ENCODE assay signal across 10 cellular contexts in genomic region chr9:35746583-35746982, GRCh38. TPM values are rescaled to one million over a fixed set of nuclear protein-coding genes. Genes with fewer than 3 reads are reported as not detected.
DNase-seq lines count a peak whose midpoint lies in the region; ATAC-seq and TF ChIP-seq lines count a peak whose summit lies in the region.
"Had no signal": no experiment of that assay in that cellular context is flagged by ENCODE, and none has a peak within 500 bp of the region (broad histone marks: within the 10 kb centered on the region; RNA-seq: fewer than 3 reads in every experiment).

No MANE protein-coding gene starts in this region.

- DNase-seq in GM23338 (ENCODE audit: low spot score) (no peak), fibroblast of the aortic adventitia (ENCODE audit: low read depth) (peak; percentile 42), gastrocnemius medialis (no peak), HK-2 (ENCODE audit: unreplicated experiment) (no peak), NCI-H526 (lab: John Stamatoyannopoulos, UW) (no peak), caudate nucleus (lab: John Stamatoyannopoulos, UW) (no peak)
- DNase-seq in activated CD8-positive, alpha-beta memory T cell treated with anti-CD3 and anti-CD28 coated beads for 24 hours = no peak
- DNase-seq: activated CD4-positive, alpha-beta T cell treated with anti-CD3 and anti-CD28 coated beads for 1 hour had no signal

- H3F3A ChIP-seq in GM23338 (replicated peaks; ENCODE audit: low read depth) (peaks cover 13% of the 10 kb centered on the region), SU-DHL-6 (ENCODE audit: insufficient read depth) (no peaks in the 10 kb centered on the region)

- no peak overlapping the region for H2AFZ ChIP-seq in GM23338
- H2AFZ ChIP-seq in SU-DHL-6 (ENCODE audit: low read depth, low read length, severe bottlenecking) = no peak overlapping the region

- H3K4me2 ChIP-seq in GM23338 (peak overlapping the region; percentile 99), SU-DHL-6 (ENCODE audit: low read depth, low read length, poor library complexity, severe bottlenecking) (peak overlapping the region; percentile 67)

- peak overlapping the region; percentile 93 for H3K4me3 Mint-ChIP-seq in GM23338

- TF ChIP-seq CTCF in GM23338 (conservative IDR thresholded peaks at IDR 0.05; ENCODE audit: low read depth in 2 of 2) (no peak), SU-DHL-6 (IDR thresholded peaks at IDR 0.05; ENCODE audit: insufficient read depth, low read length, poor library complexity, severe bottlenecking) (no peak), fibroblast of the aortic adventitia (IDR thresholded peaks at IDR 0.05; ENCODE audit: insufficient read depth, low read length) (no peak), gastrocnemius medialis (IDR thresholded peaks at IDR 0.05 in 4 of 5, conservative IDR thresholded peaks at IDR 0.05 in 1 of 5) (no peak)

- H3K4me1 ChIP-seq in GM23338 (ENCODE audit: insufficient read depth) (peaks cover 30% of the 10 kb centered on the region), gastrocnemius medialis (peaks cover 41 to 51% of the 10 kb centered on the region in 2 donors)

- H3K27ac ChIP-seq in GM23338 (ENCODE audit: low read depth) (no peak overlapping the region), SU-DHL-6 (ENCODE audit: low read depth, low read length) (no peak overlapping the region), gastrocnemius medialis (peak overlapping the region; percentile 88 to 97 (median 94)), caudate nucleus (ENCODE audit: low read depth, low read length) (no peak overlapping the region)

- no peaks in the 10 kb centered on the region for H3K9me3 Mint-ChIP-seq in GM23338

- ATAC-seq in GM23338 = no peak
- ATAC-seq in gastrocnemius medialis = no peak

- no peak overlapping the region for H3K27ac Mint-ChIP-seq in GM23338

- in situ Hi-C loops in gastrocnemius medialis (cut with MboI; ENCODE audit: low sequenced_read_pairs in 4 of 4) = loop anchor here in 1 of 4 donors (25.0 kb wide), 1 partner anchor 259 kb away; the partner anchor contains the start of gene RUSC2

- intact Hi-C loops in gastrocnemius medialis (cut with DNase I; ENCODE audit: low total_unique reads) = no loop called here

- H3K36me3 ChIP-seq in GM23338 (ENCODE audit: insufficient read depth) (peaks cover 24% of the 10 kb centered on the region), SU-DHL-6 (ENCODE audit: low read length) (peaks cover 10% of the 10 kb centered on the region; the same call in 1 of the 2 replicates), gastrocnemius medialis (peaks cover 0 to 45% of the 10 kb centered on the region in 2 donors)

- H3K27me3 Mint-ChIP-seq in GM23338 (ENCODE audit: insufficient read depth, low read depth, poor library complexity) = peaks cover 6% of the 10 kb centered on the region

- H3K79me2 ChIP-seq in GM23338 (replicated peaks; ENCODE audit: insufficient read depth) (peaks cover 41% of the 10 kb centered on the region), SU-DHL-6 (ENCODE audit: insufficient read depth, low read length) (peaks cover 36% of the 10 kb centered on the region)

- H3K4me1 Mint-ChIP-seq in GM23338 = peaks cover 24% of the 10 kb centered on the region

- H3K4me3 ChIP-seq in GM23338 = peak overlapping the region; percentile 100
- H3K4me3 ChIP-seq in SU-DHL-6 (ENCODE audit: insufficient read depth, low read length, poor library complexity, severe bottlenecking) = peak overlapping the region; percentile 77
- H3K4me3 ChIP-seq in fibroblast of the aortic adventitia (ENCODE audit: low read depth, low read length) = peak overlapping the region; percentile 87
- peak overlapping the region; percentile 81 to 99 (median 85) for H3K4me3 ChIP-seq in gastrocnemius medialis

- H4K20me1 ChIP-seq in GM23338 (replicated peaks; ENCODE audit: insufficient read depth) (peaks cover 38% of the 10 kb centered on the region), SU-DHL-6 (ENCODE audit: low read depth, low read length) (peaks cover 8% of the 10 kb centered on the region; the same call in 1 of the 2 replicates)

- H3K27me3 ChIP-seq in GM23338 (ENCODE audit: insufficient read depth) = no peaks in the 10 kb centered on the region
- H3K27me3 ChIP-seq in SU-DHL-6 (ENCODE audit: low read length) = no peaks in the 10 kb centered on the region
- no peaks in the 10 kb centered on the region for H3K27me3 ChIP-seq in gastrocnemius medialis
- H3K27me3 ChIP-seq: neutrophil had no signal

- H3K9me3 ChIP-seq in SU-DHL-6 (ENCODE audit: insufficient read depth, low read length) (no peaks in the 10 kb centered on the region), gastrocnemius medialis (no peaks in the 10 kb centered on the region)
- H3K9me3 ChIP-seq: neutrophil had no signal

- peaks cover 45% of the 10 kb centered on the region for H3K36me3 Mint-ChIP-seq in GM23338 (ENCODE audit: low read depth)

- H3K9ac ChIP-seq in SU-DHL-6 (ENCODE audit: low read length) = peak overlapping the region; percentile 78; the same call in 1 of the 2 replicates

- TF ChIP-seq POLR2A in gastrocnemius medialis (IDR thresholded peaks at IDR 0.05) = no peak

- no peaks in the 10 kb centered on the region for H3K9me2 ChIP-seq in GM23338 (ENCODE audit: insufficient read depth)
- H3K9me2 ChIP-seq in SU-DHL-6 (replicated peaks; ENCODE audit: insufficient read depth, low read length) = no peaks in the 10 kb centered on the region

TF ChIP-seq in GM23338, 12 proteins besides CTCF, POLR2A, EP300 and RAD21 (continues in another document):
- TF ChIP-seq ZNF114 (CRISPR knock-in tag; IDR thresholded peaks at IDR 0.05) (no peak), EZH2phosphoT487 (IDR thresholded peaks at IDR 0.05; ENCODE audit: unreplicated experiment) (no peak), NANOG (IDR thresholded peaks at IDR 0.05; ENCODE audit: borderline replicate concordance) (no peak)

RNA-seq across cellular contexts. Expression of gene GBA2, which starts 2.4 kb away (rescaled TPM):
- total RNA-seq in GM23338 (2014; rRNA removed; shearing (Covaris generic)) = 80.1 and 80.2 TPM in 2 replicates
- polyA plus RNA-seq in GM23338 (2016; fragmentation: Nextera tagmentation; extraction: Ambion mirVana) = 32.1 and 32.8 TPM in 2 replicates
- total RNA-seq in fibroblast of the aortic adventitia (ENCODE audit: low replicate concordance) (25.5 and 36.1 TPM in 2 replicates), gastrocnemius medialis (10 to 100 TPM; 47.3 to 63.2 (median 51.4) TPM)

RNA-seq across cellular contexts. Expression of gene RGP1, which starts 2.5 kb away (rescaled TPM):
- 12.9 and 16.0 TPM in 2 replicates for total RNA-seq in GM23338 (2014; rRNA removed; shearing (Covaris generic))
- 2.7 and 2.8 TPM in 2 replicates for polyA plus RNA-seq in GM23338 (2016; fragmentation: Nextera tagmentation; extraction: Ambion mirVana)
- total RNA-seq in fibroblast of the aortic adventitia (ENCODE audit: low replicate concordance) (7.8 and 16.0 TPM in 2 replicates), gastrocnemius medialis (10 to 100 TPM; 22.0 to 41.1 (median 36.3) TPM)

RNA-seq across cellular contexts. Expression of gene MSMP, which starts 7.5 kb away (rescaled TPM):
- total RNA-seq in GM23338 (2014; rRNA removed; shearing (Covaris generic)) = not detected in 2 replicates
- 0.57 and 0.81 TPM in 2 replicates for polyA plus RNA-seq in GM23338 (2016; fragmentation: Nextera tagmentation; extraction: Ambion mirVana)
- total RNA-seq in fibroblast of the aortic adventitia (ENCODE audit: low replicate concordance) (not detected in 2 replicates), gastrocnemius medialis (not detected)

RNA-seq across cellular contexts. Expression of gene CREB3, which starts 14.1 kb away (rescaled TPM):
- 24.9 and 32.4 TPM in 2 replicates for total RNA-seq in GM23338 (2014; rRNA removed; shearing (Covaris generic))
- polyA plus RNA-seq in GM23338 (2016; fragmentation: Nextera tagmentation; extraction: Ambion mirVana) = 19.2 and 20.3 TPM in 2 replicates
- total RNA-seq in fibroblast of the aortic adventitia (ENCODE audit: low replicate concordance) (56.1 and 68.3 TPM in 2 replicates), gastrocnemius medialis (10 to 100 TPM; 17.8 to 39.6 (median 26.2) TPM)

RNA-seq across cellular contexts. Expression of gene TLN1, which starts 14.6 kb away (rescaled TPM):
- 116 and 120 TPM in 2 replicates for total RNA-seq in GM23338 (2014; rRNA removed; shearing (Covaris generic))
- 21.5 and 26.0 TPM in 2 replicates for polyA plus RNA-seq in GM23338 (2016; fragmentation: Nextera tagmentation; extraction: Ambion mirVana)
- total RNA-seq in fibroblast of the aortic adventitia (ENCODE audit: low replicate concordance) = 287 and 513 TPM in 2 replicates
- 100 to 1,000 TPM; 106 to 256 (median 186) TPM for total RNA-seq in gastrocnemius medialis

Comparison
In these comparisons a context has a peak if more than half of its experiments do, and no peak if none do; other contexts are left out.
1. H3K27ac ChIP-seq: peak in gastrocnemius medialis (4 of 4); none in GM23338 (single experiment), SU-DHL-6 (single experiment) and caudate nucleus (single experiment).
2. Peak in every context shown above with its lines, with median percentiles within 50 percentile points of each other: H3K4me3 ChIP-seq.